In the genomic region with DNA sequence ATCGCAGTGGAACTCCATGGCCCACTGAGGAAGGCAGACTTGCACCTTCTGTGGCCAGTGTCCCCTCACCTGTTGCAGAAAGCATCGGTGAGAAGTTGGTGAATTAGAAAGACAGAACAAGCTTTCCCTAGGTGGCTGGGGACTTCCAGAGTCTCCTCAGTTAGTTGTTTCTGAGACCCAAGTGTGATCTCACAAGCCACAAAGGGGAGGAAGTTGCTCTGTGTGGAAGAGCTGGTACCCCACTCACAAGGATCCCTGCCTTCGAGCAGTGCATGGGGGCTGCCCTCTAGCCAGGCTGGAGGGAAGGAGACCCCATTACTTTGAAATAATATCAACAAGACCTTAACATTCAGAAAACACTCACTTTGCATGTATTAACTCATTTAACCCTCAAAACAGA, we compare ENCODE assay signal across 17 cellular contexts. TPM values are rescaled to one million over a fixed set of nuclear protein-coding genes. Genes with fewer than 3 reads are reported as not detected.
DNase-seq lines count a peak whose midpoint lies in the region; ATAC-seq and TF ChIP-seq lines count a peak whose summit lies in the region.
"Had no signal": no experiment of that assay in that cellular context is flagged by ENCODE, and none has a peak within 500 bp of the region (broad histone marks: within the 10 kb centered on the region; RNA-seq: fewer than 3 reads in every experiment).

No MANE protein-coding gene starts in this region.

- no peak overlapping the region for H3K27ac ChIP-seq in KMS-11
- peak overlapping the region; percentile 93 for H3K27ac ChIP-seq in cingulate gyrus (ENCODE audit: low read depth, low read length)
- peak overlapping the region; percentile 80 to 95 (median 83) for H3K27ac ChIP-seq in tibial nerve
- no peak overlapping the region for H3K27ac ChIP-seq in MM.1S (ENCODE audit: low read length)
- H3K27ac ChIP-seq in foreskin keratinocyte, result no peak overlapping the region
- H3K27ac ChIP-seq: epithelial cell of prostate, PC-9 had no signal

- no peak for TF ChIP-seq POLR2A in tibial nerve (IDR thresholded peaks at IDR 0.05)

- TF ChIP-seq EP300 in tibial nerve (IDR thresholded peaks at IDR 0.05), result no peak

- H3K4me3 Mint-ChIP-seq in nephron, result peak overlapping the region in 2 of 3 experiments; percentile 19 to 23
- H3K4me3 Mint-ChIP-seq: activated naive CD8-positive, alpha-beta T cell treated with anti-CD3 and anti-CD28 coated beads for 36 hours; CD4-positive, CD25-positive, alpha-beta regulatory T cell had no signal

- H3K36me3 Mint-ChIP-seq in nephron (ENCODE audit: low read depth), result no peaks in the 10 kb centered on the region
- H3K36me3 Mint-ChIP-seq: activated naive CD8-positive, alpha-beta T cell treated with anti-CD3 and anti-CD28 coated beads for 36 hours; CD4-positive, CD25-positive, alpha-beta regulatory T cell had no signal

- H3K27me3 ChIP-seq in KMS-11 (ENCODE audit: insufficient read depth, low read depth) (no peaks in the 10 kb centered on the region), tibial nerve (no peaks in the 10 kb centered on the region), MM.1S (replicated peaks; ENCODE audit: insufficient read depth, low read length) (no peaks in the 10 kb centered on the region), foreskin keratinocyte (no peaks in the 10 kb centered on the region)

- no peak for DNase-seq in tibial nerve (ENCODE audit: low spot score in 2 of 2)
- no peak for DNase-seq in MM.1S
- no peak for DNase-seq in foreskin keratinocyte
- DNase-seq: activated naive CD8-positive, alpha-beta T cell treated with anti-CD3 and anti-CD28 coated beads for 36 hours; CD4-positive, CD25-positive, alpha-beta regulatory T cell; cerebellar nuclear complex; GOT3; hypothalamus; NCI-H1048; PC-9 had no signal

- H3K9me3 Mint-ChIP-seq in nephron, result no peaks in the 10 kb centered on the region
- H3K9me3 Mint-ChIP-seq: activated naive CD8-positive, alpha-beta T cell treated with anti-CD3 and anti-CD28 coated beads for 36 hours; CD4-positive, CD25-positive, alpha-beta regulatory T cell had no signal

- H2AFZ ChIP-seq in KMS-11 (ENCODE audit: low read depth), result peak overlapping the region; percentile 25; the same call in 1 of the 2 replicates
- no peak overlapping the region for H2AFZ ChIP-seq in MM.1S (ENCODE audit: low read length)
- H2AFZ ChIP-seq: PC-9 had no signal

- no peaks in the 10 kb centered on the region for H3K9me3 ChIP-seq in tibial nerve
- H3K9me3 ChIP-seq in MM.1S (replicated peaks; ENCODE audit: insufficient read depth, low read length), result no peaks in the 10 kb centered on the region

- peak overlapping the region in 2 of 3 experiments; percentile 91 to 92 for H3K27ac Mint-ChIP-seq in nephron
- H3K27ac Mint-ChIP-seq: activated naive CD8-positive, alpha-beta T cell treated with anti-CD3 and anti-CD28 coated beads for 36 hours; CD4-positive, CD25-positive, alpha-beta regulatory T cell had no signal

- TF ChIP-seq CTCF in KMS-11 (conservative IDR thresholded peaks at IDR 0.05; ENCODE audit: low read depth, low read length), result no peak
- no peak for TF ChIP-seq CTCF in nephron (IDR thresholded peaks at IDR 0.05; ENCODE audit: unreplicated experiment in 3 of 3)
- no peak for TF ChIP-seq CTCF in tibial nerve (IDR thresholded peaks at IDR 0.05)
- TF ChIP-seq CTCF in MM.1S (IDR thresholded peaks at IDR 0.05; ENCODE audit: low read length), result no peak
- no peak for TF ChIP-seq CTCF in foreskin keratinocyte (conservative IDR thresholded peaks at IDR 0.05)

- H3K4me2 ChIP-seq in KMS-11 (no peak overlapping the region), MM.1S (ENCODE audit: low read depth, low read length) (no peak overlapping the region)
- H3K4me2 ChIP-seq: PC-9 had no signal

- peaks cover 78% of the 10 kb centered on the region for H3K4me1 Mint-ChIP-seq in nephron

- no peaks in the 10 kb centered on the region for H3K79me2 ChIP-seq in KMS-11 (ENCODE audit: insufficient read depth, low read depth)
- H3K79me2 ChIP-seq in MM.1S (ENCODE audit: low read length), result no peaks in the 10 kb centered on the region

- ATAC-seq in GM21360 (IDR thresholded peaks at IDR 0.05; ENCODE audit: unreplicated experiment), result no peak
- no peak for ATAC-seq in foreskin keratinocyte

- H3K9me2 ChIP-seq in MM.1S (replicated peaks; ENCODE audit: insufficient read depth, low read length), result no peaks in the 10 kb centered on the region

- H3K4me1 ChIP-seq in KMS-11 (ENCODE audit: low read depth, poor library complexity, severe bottlenecking), result peaks cover 11% of the 10 kb centered on the region
- H3K4me1 ChIP-seq in tibial nerve, result peaks cover 8 to 59% (median 25%) of the 10 kb centered on the region in 4 donors
- H3K4me1 ChIP-seq in MM.1S (ENCODE audit: low read length), result peaks cover 12% of the 10 kb centered on the region
- H3K4me1 ChIP-seq in foreskin keratinocyte, result peaks cover 10% of the 10 kb centered on the region

- H4K20me1 ChIP-seq in KMS-11 (ENCODE audit: insufficient read depth) (no peaks in the 10 kb centered on the region), MM.1S (ENCODE audit: insufficient read depth, low read length) (no peaks in the 10 kb centered on the region)

- H3K27me3 Mint-ChIP-seq in nephron (ENCODE audit: low read depth), result no peaks in the 10 kb centered on the region

- no peak overlapping the region for H3K4me3 ChIP-seq in KMS-11 (IDR thresholded peaks at IDR 0.05; ENCODE audit: insufficient read depth, low read depth, low read length)
- peak overlapping the region; percentile 38 to 60 (median 52) for H3K4me3 ChIP-seq in tibial nerve
- H3K4me3 ChIP-seq in MM.1S (ENCODE audit: low read length), result no peak overlapping the region
- H3K4me3 ChIP-seq: PC-9 had no signal

- 74 to 79% methylated on average over 3 of the region's 3 CpGs for WGBS in tibial nerve, 2 donors

- H3K36me3 ChIP-seq in KMS-11 (ENCODE audit: insufficient read depth) (no peaks in the 10 kb centered on the region), tibial nerve (peaks cover 0 to 3% (median 0%) of the 10 kb centered on the region in 3 donors), MM.1S (replicated peaks; ENCODE audit: insufficient read depth, low read length) (no peaks in the 10 kb centered on the region)

- no peaks in the 10 kb centered on the region for H3F3A ChIP-seq in MM.1S (ENCODE audit: insufficient read depth, low read length)

- H3K9ac ChIP-seq in KMS-11 (no peak overlapping the region), MM.1S (ENCODE audit: low read length) (no peak overlapping the region)

RNA-seq across cellular contexts. Expression of gene PRELP, which starts 2.1 kb away (rescaled TPM):
- total RNA-seq in tibial nerve, result 100 to 1,000 TPM; 108 to 291 (median 153) TPM
- total RNA-seq in foreskin keratinocyte, result 0.03 and 0.07 TPM in 2 replicates
- polyA plus RNA-seq in foreskin keratinocyte, result 0.04 and 0.07 TPM in 2 replicates
- total RNA-seq: activated naive CD8-positive, alpha-beta T cell treated with anti-CD3 and anti-CD28 coated beads for 36 hours; CD4-positive, CD25-positive, alpha-beta regulatory T cell; lung microvascular endothelial cell; PC-9 had no signal
- polyA plus RNA-seq: CD4-positive, CD25-positive, alpha-beta regulatory T cell had no signal

RNA-seq across cellular contexts. Expression of gene OPTC, which starts 16.2 kb away (rescaled TPM):
- total RNA-seq in tibial nerve (not detected), foreskin keratinocyte (not detected in 2 replicates)
- not detected in 2 replicates for polyA plus RNA-seq in foreskin keratinocyte
- total RNA-seq: activated naive CD8-positive, alpha-beta T cell treated with anti-CD3 and anti-CD28 coated beads for 36 hours; CD4-positive, CD25-positive, alpha-beta regulatory T cell; lung microvascular endothelial cell; osteocyte; PC-9 had no signal
- polyA plus RNA-seq: CD4-positive, CD25-positive, alpha-beta regulatory T cell had no signal

Comparison
In these comparisons a context has a peak if more than half of its experiments do, and no peak if none do; other contexts are left out.
1. H3K27ac ChIP-seq: peak in cingulate gyrus (single experiment) and tibial nerve (4 of 4); none in KMS-11 (single experiment), MM.1S (single experiment) and foreskin keratinocyte (single experiment).
2. H3K4me3 ChIP-seq: peak in tibial nerve (4 of 4); none in KMS-11 (single experiment) and MM.1S (single experiment).
3. RNA of gene PRELP, which starts 2.1 kb away (total RNA-seq): 108 to 291 TPM in tibial nerve; 0.03 to 0.07 TPM in foreskin keratinocyte; every median in the first group is over 100 times any median in the second.